ENCODE assay signal across 9 cellular contexts in the genomic region with DNA sequence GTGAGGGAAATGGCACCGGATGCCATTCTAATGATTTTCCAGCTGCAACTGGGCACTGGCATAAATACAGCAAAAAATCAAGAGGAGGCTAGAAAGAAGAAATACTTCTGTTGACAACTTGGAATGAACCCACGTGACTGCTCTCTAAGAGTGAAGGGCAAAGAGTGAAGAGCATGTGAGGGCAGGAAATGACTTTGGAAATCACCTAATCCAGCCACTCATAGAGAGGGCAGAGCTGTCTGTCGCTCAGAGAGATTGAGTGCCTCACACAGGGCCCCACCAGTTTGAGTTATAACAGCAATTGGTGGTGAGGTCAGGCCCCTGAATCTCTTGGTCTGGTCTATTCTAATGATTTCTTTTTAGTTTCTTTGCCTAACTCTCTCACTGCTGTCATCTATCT. TPM values are rescaled to one million over a fixed set of nuclear protein-coding genes. Genes with fewer than 3 reads are reported as not detected.
A peak's percentile ranks its signal among the peaks of the same experiment; 100 is the strongest.
DNase-seq lines count a peak whose midpoint lies in the region; ATAC-seq and TF ChIP-seq lines count a peak whose summit lies in the region.
"Had no signal": no experiment of that assay in that cellular context is flagged by ENCODE, and none has a peak within 500 bp of the region (broad histone marks: within the 10 kb centered on the region; RNA-seq: fewer than 3 reads in every experiment).

No MANE protein-coding gene starts in this region.

- peaks cover 45 to 68% (median 45%) of the 10 kb centered on the region in 3 donors for H3K4me1 Mint-ChIP-seq in naive B cell

- no peak for TF ChIP-seq CTCF in GM10266 (IDR thresholded peaks at IDR 0.05; ENCODE audit: control insufficient read depth, insufficient read depth, low read depth, missing control alignments)

- H3K27ac ChIP-seq in aorta (ENCODE audit: low read depth in 1 of 2, low read length in 2 of 2): peak overlapping the region in 1 of 2 donors; percentile 29
- H3K27ac ChIP-seq: SK-N-MC had no signal

- ATAC-seq in HG03342 (IDR thresholded peaks at IDR 0.05; ENCODE audit: unreplicated experiment) (peak; percentile 27), naive B cell (ENCODE audit: low read depth in 2 of 2) (peak; percentile 33 to 49), aorta (ENCODE audit: low FRiP score) (no peak), HG02840 (IDR thresholded peaks at IDR 0.05; ENCODE audit: low FRiP score, unreplicated experiment) (no peak)

- peaks cover 8 to 14% of the 10 kb centered on the region in 2 donors for H3K36me3 Mint-ChIP-seq in naive B cell

- H3K4me3 Mint-ChIP-seq in naive B cell: peak overlapping the region in 4 of 8 donors; percentile 20 to 67 (median 40)

- peak overlapping the region; percentile 26 to 93 (median 78) for H3K27ac Mint-ChIP-seq in naive B cell

- WGBS in aorta, 2 donors: 20 to 25% methylated on average over 3 of the region's 3 CpGs

- H3K9me3 ChIP-seq in aorta (ENCODE audit: control insufficient read depth, low read length): no peaks in the 10 kb centered on the region

- H3K4me1 ChIP-seq in aorta (ENCODE audit: control insufficient read depth in 1 of 2, insufficient read depth in 2 of 2, low read length in 2 of 2): peaks cover 0 to 2% of the 10 kb centered on the region in 2 donors

- intact Hi-C loops in aorta (cut with DNase I): loop anchor here (2.0 to 10.0 kb wide), 2 partner anchors 14 to 62 kb away; no protein-coding TSS in a partner anchor

- H3K27me3 Mint-ChIP-seq in naive B cell: no peaks in the 10 kb centered on the region

- no peaks in the 10 kb centered on the region for H3K27me3 ChIP-seq in aorta (ENCODE audit: control insufficient read depth in 1 of 2, insufficient read depth in 2 of 2, low read length in 1 of 2)

- H3K36me3 ChIP-seq in aorta (ENCODE audit: control insufficient read depth in 1 of 2, insufficient read depth in 2 of 2, low read length in 1 of 2): no peaks in the 10 kb centered on the region

- no peaks in the 10 kb centered on the region for H3K9me3 Mint-ChIP-seq in naive B cell

- no peak overlapping the region for H3K4me3 ChIP-seq in aorta (ENCODE audit: low read length in 2 of 2)
- H3K4me3 ChIP-seq: SK-N-MC had no signal

- peak; percentile 66 for DNase-seq in GM10266 (ENCODE audit: extremely low spot score)
- DNase-seq in activated T-cell treated with anti-CD3 and anti-CD28 coated beads, Interleukin-2, amount 50 U/mL, for 48 hours: peak; percentile 39 to 48
- DNase-seq in naive B cell: peak; percentile 23
- no peak for DNase-seq in cerebellum (ENCODE audit: low spot score)
- DNase-seq in aorta: no peak
- DNase-seq in NCI-H1105 treated with DMSO at 0.1 percent for 48 hours (lab: John Stamatoyannopoulos, UW): no peak

RNA-seq across cellular contexts. Expression of gene NEDD9, which starts 3.9 kb away (rescaled TPM):
- 10 to 100 TPM; 42.0 to 80.5 (median 48.1) TPM for polyA plus RNA-seq in naive B cell (ENCODE audit: low read depth in 6 of 6)
- total RNA-seq in cerebellum: 9.7 TPM
- total RNA-seq in aorta: 100 to 1,000 TPM in 1 of 2 donors, 10 to 100 TPM in 1; 49.8 to 252 TPM
- polyA plus RNA-seq in aorta: 10 to 100 TPM; 11.3 to 26.9 TPM

Comparison
In these comparisons a context has a peak if more than half of its experiments do, and no peak if none do; other contexts are left out.
1. DNase-seq: peak in GM10266 (single experiment), activated T-cell treated with anti-CD3 and anti-CD28 coated beads, Interleukin-2, amount 50 U/mL, for 48 hours (2 of 2) and naive B cell (single experiment); none in cerebellum (single experiment), aorta (0 of 2) and NCI-H1105 treated with DMSO at 0.1 percent for 48 hours (single experiment).
2. ATAC-seq: peak in HG03342 (single experiment) and naive B cell (2 of 2); none in aorta (single experiment) and HG02840 (single experiment).